In genomic region chr7:70764004-70764691, GRCh38 we compare ENCODE assay signal across 11 cellular contexts.
A peak's percentile ranks its signal among the peaks of the same experiment; 100 is the strongest.
DNase-seq lines count a peak whose midpoint lies in the region; ATAC-seq and TF ChIP-seq lines count a peak whose summit lies in the region.
"Had no signal": no experiment of that assay in that cellular context is flagged by ENCODE, and none has a peak within 500 bp of the region (broad histone marks: within the 10 kb centered on the region; RNA-seq: fewer than 3 reads in every experiment).

No MANE protein-coding gene starts in this region.

- peak; percentile 16 for DNase-seq in activated CD8-positive, alpha-beta T cell treated with anti-CD3 and anti-CD28 coated beads for 36 hours
- no peak for DNase-seq in activated CD8-positive, alpha-beta T cell treated with anti-CD3 and anti-CD28 coated beads, Interleukin-2, amount 10 ng/mL, durations not matched to agents 7 days and 5 days
- DNase-seq in RPMI8226 (peak; percentile 78), ovary (no peak), pons (ENCODE audit: low spot score) (no peak), KBM-7 (no peak), NCI-H510A (lab: John Stamatoyannopoulos, UW) (no peak)
- DNase-seq: tibial artery had no signal

- no peak overlapping the region for H3K4me3 ChIP-seq in ovary
- H3K4me3 ChIP-seq: A549, tibial artery had no signal

- no peaks in the 10 kb centered on the region for H3K9me3 ChIP-seq in ovary
- H3K9me3 ChIP-seq: A549, tibial artery had no signal

- TF ChIP-seq CTCF in activated CD8-positive, alpha-beta T cell treated with anti-CD3 and anti-CD28 coated beads for 36 hours (IDR thresholded peaks at IDR 0.05), result no peak
- TF ChIP-seq CTCF in ovary (IDR thresholded peaks at IDR 0.05), result no peak

- intact Hi-C loops in activated CD8-positive, alpha-beta T cell treated with anti-CD3 and anti-CD28 coated beads for 36 hours (cut with micrococcal nuclease), result no loop called here
- intact Hi-C loops in ovary (cut with DNase I), result no loop called here

- CTCF ChIA-PET in activated CD8-positive, alpha-beta T cell treated with anti-CD3 and anti-CD28 coated beads for 36 hours (lab: Charles Lee), result no interaction called here
- CTCF ChIA-PET in activated CD8-positive, alpha-beta T cell treated with anti-CD3 and anti-CD28 coated beads, Interleukin-2, amount 10 ng/mL, durations not matched to agents 7 days and 5 days (lab: Charles Lee), result interaction anchor here (0.7 kb wide), 1 partner anchor 11 kb away, joined by 3 read pairs; no protein-coding TSS in a partner anchor

- ATAC-seq in activated CD8-positive, alpha-beta T cell treated with anti-CD3 and anti-CD28 coated beads for 36 hours, result peak; percentile 77
- ATAC-seq in activated CD8-positive, alpha-beta T cell treated with anti-CD3 and anti-CD28 coated beads, Interleukin-2, amount 10 ng/mL, durations not matched to agents 7 days and 5 days, result no peak
- ATAC-seq in HG02759 (IDR thresholded peaks at IDR 0.05; ENCODE audit: unreplicated experiment), result peak; percentile 89
- ATAC-seq: A549 had no signal

- no peaks in the 10 kb centered on the region for H3K36me3 Mint-ChIP-seq in activated CD8-positive, alpha-beta T cell treated with anti-CD3 and anti-CD28 coated beads for 36 hours (ENCODE audit: low read depth)
- peaks cover 5% of the 10 kb centered on the region for H3K36me3 Mint-ChIP-seq in activated CD8-positive, alpha-beta T cell treated with anti-CD3 and anti-CD28 coated beads, Interleukin-2, amount 10 ng/mL, durations not matched to agents 7 days and 5 days (ENCODE audit: low read depth)

- POLR2A ChIA-PET in activated CD8-positive, alpha-beta T cell treated with anti-CD3 and anti-CD28 coated beads for 36 hours (lab: Charles Lee), result no interaction called here
- POLR2A ChIA-PET in activated CD8-positive, alpha-beta T cell treated with anti-CD3 and anti-CD28 coated beads, Interleukin-2, amount 10 ng/mL, durations not matched to agents 7 days and 5 days (lab: Charles Lee), result interaction anchor here (0.7 kb wide), 1 partner anchor 308 kb away, joined by 4 read pairs; no protein-coding TSS in a partner anchor

- no peaks in the 10 kb centered on the region for H3K27me3 Mint-ChIP-seq in activated CD8-positive, alpha-beta T cell treated with anti-CD3 and anti-CD28 coated beads for 36 hours
- no peaks in the 10 kb centered on the region for H3K27me3 Mint-ChIP-seq in activated CD8-positive, alpha-beta T cell treated with anti-CD3 and anti-CD28 coated beads, Interleukin-2, amount 10 ng/mL, durations not matched to agents 7 days and 5 days (ENCODE audit: low read depth)

- in situ Hi-C loops in KBM-7 (cut with MboI; ENCODE audit: low pct_unique_long_range_greater_than_20kb, low sequenced_read_pairs), result no loop called here

- no peak for TF ChIP-seq POLR2A in ovary (IDR thresholded peaks at IDR 0.05)

- no peak overlapping the region for H3K27ac Mint-ChIP-seq in activated CD8-positive, alpha-beta T cell treated with anti-CD3 and anti-CD28 coated beads for 36 hours
- no peak overlapping the region for H3K27ac Mint-ChIP-seq in activated CD8-positive, alpha-beta T cell treated with anti-CD3 and anti-CD28 coated beads, Interleukin-2, amount 10 ng/mL, durations not matched to agents 7 days and 5 days

- 78 to 80% (median 78%) methylated on average over 16 of the region's 16 CpGs for WGBS in ovary, 3 donors

- peaks cover 5% of the 10 kb centered on the region for H3K4me1 Mint-ChIP-seq in activated CD8-positive, alpha-beta T cell treated with anti-CD3 and anti-CD28 coated beads for 36 hours (ENCODE audit: low read depth)
- peaks cover 4% of the 10 kb centered on the region for H3K4me1 Mint-ChIP-seq in activated CD8-positive, alpha-beta T cell treated with anti-CD3 and anti-CD28 coated beads, Interleukin-2, amount 10 ng/mL, durations not matched to agents 7 days and 5 days (ENCODE audit: low read depth)

- H3K4me3 Mint-ChIP-seq in activated CD8-positive, alpha-beta T cell treated with anti-CD3 and anti-CD28 coated beads for 36 hours, result peak overlapping the region; percentile 0
- no peak overlapping the region for H3K4me3 Mint-ChIP-seq in activated CD8-positive, alpha-beta T cell treated with anti-CD3 and anti-CD28 coated beads, Interleukin-2, amount 10 ng/mL, durations not matched to agents 7 days and 5 days

- no peaks in the 10 kb centered on the region for H3K27me3 ChIP-seq in ovary
- H3K27me3 ChIP-seq: tibial artery had no signal

- H3K9me3 Mint-ChIP-seq in activated CD8-positive, alpha-beta T cell treated with anti-CD3 and anti-CD28 coated beads for 36 hours, result no peaks in the 10 kb centered on the region
- no peaks in the 10 kb centered on the region for H3K9me3 Mint-ChIP-seq in activated CD8-positive, alpha-beta T cell treated with anti-CD3 and anti-CD28 coated beads, Interleukin-2, amount 10 ng/mL, durations not matched to agents 7 days and 5 days (ENCODE audit: insufficient read depth)

- H3K36me3 ChIP-seq in ovary, result no peaks in the 10 kb centered on the region

- no peak for TF ChIP-seq EP300 in ovary (IDR thresholded peaks at IDR 0.05)

- peak overlapping the region; percentile 44 to 60 for H3K27ac ChIP-seq in ovary
- H3K27ac ChIP-seq: A549, tibial artery, VCaP had no signal

- peaks cover 10% of the 10 kb centered on the region for H3K4me1 ChIP-seq in ovary (ENCODE audit: insufficient read depth)
- H3K4me1 ChIP-seq: A549 had no signal

Comparison
In these comparisons a context has a peak if more than half of its experiments do, and no peak if none do; other contexts are left out.
1. DNase-seq: peak in activated CD8-positive, alpha-beta T cell treated with anti-CD3 and anti-CD28 coated beads for 36 hours (single experiment) and RPMI8226 (single experiment); none in activated CD8-positive, alpha-beta T cell treated with anti-CD3 and anti-CD28 coated beads, Interleukin-2, amount 10 ng/mL, durations not matched to agents 7 days and 5 days (single experiment), ovary (0 of 5), pons (single experiment), KBM-7 (single experiment) and NCI-H510A (single experiment).